ENCODE assay signal across 16 cellular contexts in the genomic region with DNA sequence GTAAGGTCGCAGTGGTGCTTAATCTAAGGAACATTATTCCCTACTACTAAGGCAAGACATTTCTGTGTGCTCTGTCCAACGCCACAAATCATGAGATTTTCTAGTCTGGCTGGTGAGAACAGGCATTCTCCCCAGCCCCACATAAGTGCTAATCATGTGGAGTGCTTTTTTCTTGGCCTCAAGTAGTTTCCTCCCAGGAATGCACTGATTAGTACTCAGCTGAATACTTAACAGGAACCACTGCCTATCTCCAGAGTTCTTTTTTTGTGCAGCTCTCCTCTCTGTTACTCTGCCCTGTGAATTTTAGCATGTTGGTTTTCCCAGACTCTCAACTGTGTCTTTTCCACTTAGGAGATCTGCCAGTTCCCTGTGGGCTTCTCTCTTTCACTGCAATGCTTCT.
"Had no signal": no experiment of that assay in that cellular context is flagged by ENCODE, and none has a peak within 500 bp of the region (broad histone marks: within the 10 kb centered on the region; RNA-seq: fewer than 3 reads in every experiment).

No MANE protein-coding gene starts in this region.

- H3K36me3 Mint-ChIP-seq: activated naive CD4-positive, alpha-beta T cell treated with anti-CD3 and anti-CD28 coated beads, Interleukin-2, amount 10 ng/mL, durations not matched to agents 7 days and 5 days; mesothelial cell of epicardium; naive B cell; stimulated activated naive B cell treated with anti-CD40 and anti-IgM and Interleukin-4, amounts not matched to agents 10 μg/mL and 1 μg/mL and 100 μg/mL, for 72 hours had no signal

- H3K36me3 ChIP-seq: sigmoid colon, transverse colon had no signal

- H3K4me3 Mint-ChIP-seq: activated B cell treated with CpG ODN at 0.5 μM for 24 hours; activated CD4-positive, alpha-beta T cell treated with anti-CD3 and anti-CD28 coated beads, Interleukin-2, amount 10 ng/mL, durations not matched to agents 24 days and 14 days; activated naive CD4-positive, alpha-beta T cell treated with anti-CD3 and anti-CD28 coated beads, Interleukin-2, amount 10 ng/mL, durations not matched to agents 7 days and 5 days; activated T-helper 17 cell treated with anti-CD3 and anti-CD28 coated beads, Interleukin-2, amount 50 U/mL, for 72 hours; dendritic cell treated with granulocyte-macrophage colony-stimulating factor and Interleukin-4, amounts not matched to agents 40 ng/mL and 50 ng/mL, for 4 days; effector memory CD8-positive, alpha-beta T cell; mesothelial cell of epicardium; naive B cell; stimulated activated naive B cell treated with anti-CD40 and anti-IgM and Interleukin-4, amounts not matched to agents 10 μg/mL and 1 μg/mL and 100 μg/mL, for 72 hours had no signal

- H3K4me3 ChIP-seq: hepatocyte, sigmoid colon, transverse colon had no signal

- H3K27me3 ChIP-seq: hepatocyte, sigmoid colon, transverse colon had no signal

- H3K4me1 Mint-ChIP-seq: activated B cell treated with CpG ODN at 0.5 μM for 24 hours; activated CD4-positive, alpha-beta T cell treated with anti-CD3 and anti-CD28 coated beads, Interleukin-2, amount 10 ng/mL, durations not matched to agents 24 days and 14 days; activated naive CD4-positive, alpha-beta T cell treated with anti-CD3 and anti-CD28 coated beads, Interleukin-2, amount 10 ng/mL, durations not matched to agents 7 days and 5 days; activated T-helper 17 cell treated with anti-CD3 and anti-CD28 coated beads, Interleukin-2, amount 50 U/mL, for 72 hours; naive B cell; stimulated activated naive B cell treated with anti-CD40 and anti-IgM and Interleukin-4, amounts not matched to agents 10 μg/mL and 1 μg/mL and 100 μg/mL, for 72 hours had no signal

- H3K9me3 ChIP-seq: sigmoid colon, SK-N-SH, transverse colon had no signal

- DNase-seq: activated B cell treated with CpG ODN at 0.5 μM for 24 hours; activated CD4-positive, alpha-beta T cell treated with anti-CD3 and anti-CD28 coated beads, Interleukin-2, amount 10 ng/mL, durations not matched to agents 24 days and 14 days; activated naive CD4-positive, alpha-beta T cell treated with anti-CD3 and anti-CD28 coated beads, Interleukin-2, amount 10 ng/mL, durations not matched to agents 7 days and 5 days; activated T-cell treated with anti-CD3 and anti-CD28 coated beads for 4 hours; effector memory CD8-positive, alpha-beta T cell; naive B cell; sigmoid colon; SK-N-SH; stimulated activated CD4-positive, alpha-beta T cell treated with anti-CD3 and anti-CD28 coated beads, Interleukin-2, amount 100 ng/mL, for 24 hours; stimulated activated naive B cell treated with anti-CD40 and anti-IgM and Interleukin-4, amounts not matched to agents 10 μg/mL and 1 μg/mL and 100 μg/mL, for 72 hours; T-helper 1 cell; transverse colon had no signal

- H3K27ac ChIP-seq: hepatocyte, sigmoid colon had no signal

- H3K9ac ChIP-seq: SK-N-SH had no signal

- ATAC-seq: activated T-helper 17 cell treated with anti-CD3 and anti-CD28 coated beads, Interleukin-2, amount 50 U/mL, for 72 hours; effector memory CD8-positive, alpha-beta T cell; stimulated activated naive B cell treated with anti-CD40 and anti-IgM and Interleukin-4, amounts not matched to agents 10 μg/mL and 1 μg/mL and 100 μg/mL, for 72 hours had no signal

- H3K27ac Mint-ChIP-seq: activated B cell treated with CpG ODN at 0.5 μM for 24 hours; activated CD4-positive, alpha-beta T cell treated with anti-CD3 and anti-CD28 coated beads, Interleukin-2, amount 10 ng/mL, durations not matched to agents 24 days and 14 days; activated naive CD4-positive, alpha-beta T cell treated with anti-CD3 and anti-CD28 coated beads, Interleukin-2, amount 10 ng/mL, durations not matched to agents 7 days and 5 days; activated T-helper 17 cell treated with anti-CD3 and anti-CD28 coated beads, Interleukin-2, amount 50 U/mL, for 72 hours; dendritic cell treated with granulocyte-macrophage colony-stimulating factor and Interleukin-4, amounts not matched to agents 40 ng/mL and 50 ng/mL, for 4 days; effector memory CD8-positive, alpha-beta T cell; mesothelial cell of epicardium; stimulated activated naive B cell treated with anti-CD40 and anti-IgM and Interleukin-4, amounts not matched to agents 10 μg/mL and 1 μg/mL and 100 μg/mL, for 72 hours had no signal

- H3K27me3 Mint-ChIP-seq: activated B cell treated with CpG ODN at 0.5 μM for 24 hours; activated CD4-positive, alpha-beta T cell treated with anti-CD3 and anti-CD28 coated beads, Interleukin-2, amount 10 ng/mL, durations not matched to agents 24 days and 14 days; activated naive CD4-positive, alpha-beta T cell treated with anti-CD3 and anti-CD28 coated beads, Interleukin-2, amount 10 ng/mL, durations not matched to agents 7 days and 5 days; activated T-helper 17 cell treated with anti-CD3 and anti-CD28 coated beads, Interleukin-2, amount 50 U/mL, for 72 hours; dendritic cell treated with granulocyte-macrophage colony-stimulating factor and Interleukin-4, amounts not matched to agents 40 ng/mL and 50 ng/mL, for 4 days; effector memory CD8-positive, alpha-beta T cell; naive B cell; stimulated activated naive B cell treated with anti-CD40 and anti-IgM and Interleukin-4, amounts not matched to agents 10 μg/mL and 1 μg/mL and 100 μg/mL, for 72 hours had no signal
